ENCODE assay signal across 16 cellular contexts in the genomic region with DNA sequence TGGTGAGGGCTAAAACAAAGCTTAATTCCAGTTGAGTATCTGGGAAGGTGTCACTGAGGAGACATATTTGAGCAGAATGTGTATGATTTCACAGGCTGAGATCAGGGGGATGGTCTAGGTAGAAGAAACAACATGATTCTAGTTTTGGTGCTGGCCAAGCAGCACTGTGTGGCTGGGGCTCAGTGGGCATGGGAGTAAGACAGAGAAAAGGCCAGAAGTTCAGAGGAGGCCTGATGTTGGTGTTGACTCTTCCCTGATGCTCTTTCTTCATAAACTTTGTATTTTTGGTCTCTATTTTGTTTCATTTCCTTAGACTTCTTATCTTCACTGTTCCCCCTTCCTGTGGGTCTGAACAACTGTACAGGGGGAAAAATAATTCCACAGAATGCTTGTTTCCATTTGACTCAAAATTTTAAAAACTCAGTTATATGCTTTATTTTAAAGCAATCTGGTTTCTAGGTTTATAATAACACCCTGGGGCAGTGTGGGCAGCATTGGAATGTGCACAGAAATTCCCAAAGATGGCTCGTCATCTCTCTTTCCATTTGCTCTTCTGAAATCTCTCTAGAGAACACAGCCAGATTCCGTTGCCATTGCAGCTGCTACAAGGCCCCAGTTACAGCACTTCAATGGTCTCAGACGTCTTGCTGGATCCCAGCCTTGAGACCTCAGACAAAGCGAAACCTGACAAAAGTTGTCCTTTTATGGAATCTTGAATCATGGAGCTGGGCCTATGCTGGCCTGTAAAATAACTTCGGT.
DNase-seq lines count a peak whose midpoint lies in the region; ATAC-seq and TF ChIP-seq lines count a peak whose summit lies in the region.
"Had no signal": no experiment of that assay in that cellular context is flagged by ENCODE, and none has a peak within 500 bp of the region (broad histone marks: within the 10 kb centered on the region; RNA-seq: fewer than 3 reads in every experiment).

No MANE protein-coding gene starts in this region.

- no peaks in the 10 kb centered on the region for H3K9me3 ChIP-seq in right cardiac atrium (ENCODE audit: control insufficient read depth, low read length)
- H3K9me3 ChIP-seq: BLaER1 treated with 17β-estradiol and CSF1 and Interleukin-3, amounts not matched to agents 10 nM and 100 nM had no signal

- H3K4me3 ChIP-seq in right cardiac atrium (ENCODE audit: low read length), result no peak overlapping the region
- no peak overlapping the region for H3K4me3 ChIP-seq in fibroblast of pulmonary artery (replicated peaks; ENCODE audit: low read depth, low read length)
- H3K4me3 ChIP-seq: BLaER1 treated with 17β-estradiol and CSF1 and Interleukin-3, amounts not matched to agents 10 nM and 100 nM; lung had no signal

- H3K27me3 ChIP-seq in right cardiac atrium (ENCODE audit: control insufficient read depth, insufficient read depth), result no peaks in the 10 kb centered on the region
- H3K27me3 ChIP-seq: BLaER1 treated with 17β-estradiol and CSF1 and Interleukin-3, amounts not matched to agents 10 nM and 100 nM had no signal

- intact Hi-C loops in left ventricle myocardium superior (cut with micrococcal nuclease), result no loop called here
- intact Hi-C loops in right cardiac atrium (cut with DNase I), result no loop called here

- TF ChIP-seq CTCF in fibroblast of pulmonary artery (IDR thresholded peaks at IDR 0.05; ENCODE audit: low read length, missing control alignments), result no peak

- ATAC-seq in left ventricle myocardium superior (peak; percentile 17), right cardiac atrium (no peak), HG03025 (IDR thresholded peaks at IDR 0.05; ENCODE audit: low FRiP score, unreplicated experiment) (no peak), HG03135 (IDR thresholded peaks at IDR 0.05; ENCODE audit: unreplicated experiment) (no peak)
- ATAC-seq: activated CD4-positive, CD25-positive, alpha-beta regulatory T cell treated with anti-CD3 and anti-CD28 coated beads, Interleukin-2, amount 50 U/mL, for 24 hours; activated T-cell treated with anti-CD3 and anti-CD28 coated beads, Interleukin-2, amount 50 U/mL, for 4 hours; stimulated activated memory B cell treated with anti-CD40 and anti-IgM and Interleukin-4, amounts not matched to agents 10 μg/mL and 1 μg/mL and 100 μg/mL, for 72 hours had no signal

- H3K27ac ChIP-seq in right cardiac atrium (ENCODE audit: low read length), result no peak overlapping the region
- H3K27ac ChIP-seq: BLaER1 treated with 17β-estradiol and CSF1 and Interleukin-3, amounts not matched to agents 10 nM and 100 nM; parathyroid adenoma had no signal

- H3K4me1 ChIP-seq in right cardiac atrium (ENCODE audit: control insufficient read depth, insufficient read depth, low read length), result no peaks in the 10 kb centered on the region
- H3K4me1 ChIP-seq: parathyroid adenoma had no signal

- DNase-seq in left ventricle myocardium superior (no peak), right cardiac atrium (no peak), RPMI7951 (ENCODE audit: low read depth) (peak; percentile 81), fibroblast of pulmonary artery (ENCODE audit: low read depth) (peak; percentile 51), stromal cell of bone marrow (ENCODE audit: low read depth) (peak; percentile 71), amygdala (lab: John Stamatoyannopoulos, UW) (no peak)
- DNase-seq: activated T-cell treated with anti-CD3 and anti-CD28 coated beads, Interleukin-2, amount 50 U/mL, for 4 hours; GDM1; NCI-H1694 treated with DMSO at 0.1 percent for 48 hours had no signal

- WGBS in right cardiac atrium, result 57% methylated on average over 5 of the region's 5 CpGs

Comparison
In these comparisons a context has a peak if more than half of its experiments do, and no peak if none do; other contexts are left out.
1. DNase-seq: peak in RPMI7951 (single experiment), fibroblast of pulmonary artery (single experiment) and stromal cell of bone marrow (single experiment); none in left ventricle myocardium superior (single experiment), right cardiac atrium (0 of 3) and amygdala (0 of 56).